In genomic region chr6:24930386-24930785, GRCh38 we compare ENCODE assay signal across 1 cellular context.
TF ChIP-seq lines count a peak whose summit lies in the region.

No MANE protein-coding gene starts in this region.

TF ChIP-seq in GM23338, 12 proteins besides CTCF, POLR2A, EP300 and RAD21 (continued from another document):
- no peak for TF ChIP-seq REST (IDR thresholded peaks at IDR 0.05; ENCODE audit: unreplicated experiment)
- no peak for TF ChIP-seq STAT1 (IDR thresholded peaks at IDR 0.05; ENCODE audit: unreplicated experiment)
- no peak for TF ChIP-seq EZH2phosphoT487 (IDR thresholded peaks at IDR 0.05; ENCODE audit: unreplicated experiment)
